In the genomic region with DNA sequence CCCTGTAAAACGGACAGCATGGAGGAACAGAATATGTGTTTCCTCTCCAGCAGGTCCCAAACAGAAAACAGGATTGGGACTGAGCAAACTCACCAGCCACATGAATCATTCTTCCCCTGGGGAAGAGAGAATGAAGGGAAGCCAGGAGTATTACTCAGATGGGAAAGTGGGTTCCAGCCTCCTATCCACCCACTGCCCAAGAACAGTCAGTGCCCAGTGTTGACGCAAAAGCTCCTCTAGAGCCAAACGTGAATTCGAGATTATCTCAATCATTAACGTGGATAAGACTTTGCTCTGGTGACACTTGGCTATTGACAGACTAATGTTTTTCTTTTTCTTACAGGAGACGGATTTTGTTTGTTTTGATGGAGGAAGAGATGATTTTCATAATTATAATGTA, we compare ENCODE assay signal across 19 cellular contexts. TPM values are rescaled to one million over a fixed set of nuclear protein-coding genes. Genes with fewer than 3 reads are reported as not detected.
DNase-seq lines count a peak whose midpoint lies in the region; ATAC-seq, FAIRE-seq and TF ChIP-seq lines count a peak whose summit lies in the region.
"Had no signal": no experiment of that assay in that cellular context is flagged by ENCODE, and none has a peak within 500 bp of the region (broad histone marks: within the 10 kb centered on the region; RNA-seq: fewer than 3 reads in every experiment).

No MANE protein-coding gene starts in this region.

- 57 to 69% methylated on average over 6 of the region's 6 CpGs for WGBS in heart right ventricle, 2 donors

- H3K27me3 Mint-ChIP-seq in stimulated activated memory B cell treated with anti-CD40 and anti-IgM and Interleukin-4, amounts not matched to agents 10 μg/mL and 1 μg/mL and 100 μg/mL, for 72 hours, result no peaks in the 10 kb centered on the region
- H3K27me3 Mint-ChIP-seq: CD4-positive, alpha-beta memory T cell had no signal

- no peaks in the 10 kb centered on the region for H3K27me3 ChIP-seq in bronchial epithelial cell (ENCODE audit: control insufficient read depth, insufficient read depth, low read length)
- H3K27me3 ChIP-seq in heart right ventricle, result no peaks in the 10 kb centered on the region
- H3K27me3 ChIP-seq: colonic mucosa, esophagus muscularis mucosa, SJCRH30 had no signal

- H3K27ac ChIP-seq in heart right ventricle, result no peak overlapping the region
- H3K27ac ChIP-seq: colonic mucosa, esophagus muscularis mucosa, SJCRH30 had no signal

- H3K4me3 ChIP-seq in bronchial epithelial cell (ENCODE audit: low read depth, low read length), result no peak overlapping the region
- no peak overlapping the region for H3K4me3 ChIP-seq in heart right ventricle
- H3K4me3 ChIP-seq: colonic mucosa, esophagus muscularis mucosa, SJCRH30 had no signal

- no peak for TF ChIP-seq POLR2A in GM18505 (IDR thresholded peaks at IDR 0.05; ENCODE audit: borderline replicate concordance, extremely low read depth, insufficient read depth, insufficient read length)

- H3K9me3 ChIP-seq in heart right ventricle, result no peaks in the 10 kb centered on the region
- H3K9me3 ChIP-seq: colonic mucosa, esophagus muscularis mucosa, SJCRH30 had no signal

- no peak overlapping the region for H3K4me3 Mint-ChIP-seq in stimulated activated memory B cell treated with anti-CD40 and anti-IgM and Interleukin-4, amounts not matched to agents 10 μg/mL and 1 μg/mL and 100 μg/mL, for 72 hours
- H3K4me3 Mint-ChIP-seq: CD4-positive, alpha-beta memory T cell; T-helper 2 cell treated with Interferon-gamma antibody and Interleukin-4, amounts not matched to agents 5 μg/mL and 100 μg/mL, for 36 hours had no signal

- DNase-seq in HT1080 (ENCODE audit: low read depth) (peak; percentile 50), bronchial epithelial cell (ENCODE audit: low read depth) (peak; percentile 73), heart right ventricle (peak in 1 of 2 donors; percentile 7), cerebellar cortex (ENCODE audit: low spot score) (no peak)
- no peak for DNase-seq in activated naive CD4-positive, alpha-beta T cell (lab: John Stamatoyannopoulos, UW)
- DNase-seq: activated T-cell treated with anti-CD3 and anti-CD28 coated beads for 4 hours; CD4-positive, alpha-beta memory T cell; colonic mucosa; HCEC 1CT; KG1; NCI-H146; NCI-H226; SJCRH30 had no signal

- FAIRE-seq in bronchial epithelial cell (lab: Jason Lieb, UNC), result no peak
- FAIRE-seq: GM12891 had no signal

- intact Hi-C loops in heart right ventricle (cut with DNase I), result loop anchor here in 1 of 10 donors (5.0 kb wide), 1 partner anchor 160 kb away; no protein-coding TSS in a partner anchor

- no peaks in the 10 kb centered on the region for H3K4me1 Mint-ChIP-seq in stimulated activated memory B cell treated with anti-CD40 and anti-IgM and Interleukin-4, amounts not matched to agents 10 μg/mL and 1 μg/mL and 100 μg/mL, for 72 hours

- TF ChIP-seq CTCF in bronchial epithelial cell (IDR thresholded peaks at IDR 0.05; ENCODE audit: insufficient read depth, low read length, severe bottlenecking) (no peak), heart right ventricle (IDR thresholded peaks at IDR 0.05) (no peak)

- H3K27ac Mint-ChIP-seq in stimulated activated memory B cell treated with anti-CD40 and anti-IgM and Interleukin-4, amounts not matched to agents 10 μg/mL and 1 μg/mL and 100 μg/mL, for 72 hours, result peak overlapping the region; percentile 43
- H3K27ac Mint-ChIP-seq: activated naive CD4-positive, alpha-beta T cell treated with anti-CD3 and anti-CD28 coated beads, Interleukin-2, amount 50 U/mL, for 72 hours; T-helper 2 cell treated with Interferon-gamma antibody and Interleukin-4, amounts not matched to agents 5 μg/mL and 100 μg/mL, for 36 hours had no signal

- peaks cover 67% of the 10 kb centered on the region for H3K36me3 Mint-ChIP-seq in stimulated activated memory B cell treated with anti-CD40 and anti-IgM and Interleukin-4, amounts not matched to agents 10 μg/mL and 1 μg/mL and 100 μg/mL, for 72 hours

- H3K4me1 ChIP-seq in heart right ventricle, result peaks cover 0 to 7% (median 0%) of the 10 kb centered on the region in 9 donors
- H3K4me1 ChIP-seq: colonic mucosa, esophagus muscularis mucosa, SJCRH30 had no signal

- H3K9me3 Mint-ChIP-seq in stimulated activated memory B cell treated with anti-CD40 and anti-IgM and Interleukin-4, amounts not matched to agents 10 μg/mL and 1 μg/mL and 100 μg/mL, for 72 hours, result no peaks in the 10 kb centered on the region
- H3K9me3 Mint-ChIP-seq: activated naive CD4-positive, alpha-beta T cell treated with anti-CD3 and anti-CD28 coated beads, Interleukin-2, amount 50 U/mL, for 72 hours; CD4-positive, alpha-beta memory T cell; T-helper 2 cell treated with Interferon-gamma antibody and Interleukin-4, amounts not matched to agents 5 μg/mL and 100 μg/mL, for 36 hours had no signal

- ATAC-seq in heart right ventricle, result peak in 5 of 8 donors; percentile 35 to 92 (median 47)
- no peak for ATAC-seq in stimulated activated memory B cell treated with anti-CD40 and anti-IgM and Interleukin-4, amounts not matched to agents 10 μg/mL and 1 μg/mL and 100 μg/mL, for 72 hours
- no peak for ATAC-seq in GM18505 (IDR thresholded peaks at IDR 0.05; ENCODE audit: unreplicated experiment)
- ATAC-seq: activated naive CD4-positive, alpha-beta T cell treated with anti-CD3 and anti-CD28 coated beads, Interleukin-2, amount 50 U/mL, for 72 hours had no signal

- H3K36me3 ChIP-seq in bronchial epithelial cell (ENCODE audit: control insufficient read depth, insufficient read depth, low read length) (peaks cover 2% of the 10 kb centered on the region), heart right ventricle (peaks cover 0 to 100% (median 40%) of the 10 kb centered on the region in 9 donors)
- H3K36me3 ChIP-seq: colonic mucosa had no signal

RNA-seq across cellular contexts. Expression of gene MIA3, which starts 9.3 kb away (rescaled TPM):
- total RNA-seq in HT1080 (2014; rRNA removed; shearing (Covaris generic)), result 22.8 and 30.5 TPM in 2 replicates
- polyA plus RNA-seq in HT1080 (2015; cell fraction: cytosol; rRNA removed), result 12.1 and 18.2 TPM in 2 replicates
- 111 and 156 TPM in 2 replicates for polyA plus RNA-seq in HT1080 (2015; cell fraction: nucleus; rRNA removed)
- total RNA-seq in bronchial epithelial cell, result 30.3 and 36.0 TPM in 2 replicates
- total RNA-seq in heart right ventricle, result 10 to 100 TPM; 44.0 to 72.5 (median 59.0) TPM
- 10 to 100 TPM; 22.8 to 33.8 TPM for polyA plus RNA-seq in heart right ventricle

RNA-seq across cellular contexts. Expression of gene TAF1A, which starts 37.5 kb away (rescaled TPM):
- total RNA-seq in HT1080 (2014; rRNA removed; shearing (Covaris generic)), result 14.5 and 15.4 TPM in 2 replicates
- 19.6 and 20.4 TPM in 2 replicates for polyA plus RNA-seq in HT1080 (2015; cell fraction: cytosol; rRNA removed)
- polyA plus RNA-seq in HT1080 (2015; cell fraction: nucleus; rRNA removed), result 37.5 and 38.5 TPM in 2 replicates
- total RNA-seq in bronchial epithelial cell (11.6 and 14.5 TPM in 2 replicates), heart right ventricle (1 to 10 TPM; 1.3 to 3.3 (median 1.8) TPM)
- 1 to 10 TPM; 1.1 to 1.2 TPM for polyA plus RNA-seq in heart right ventricle

Comparison
In these comparisons a context has a peak if more than half of its experiments do, and no peak if none do; other contexts are left out.
1. DNase-seq: peak in HT1080 (single experiment) and bronchial epithelial cell (single experiment); none in activated naive CD4-positive, alpha-beta T cell (0 of 4) and cerebellar cortex (single experiment).
2. ATAC-seq: peak in heart right ventricle (5 of 8); none in stimulated activated memory B cell treated with anti-CD40 and anti-IgM and Interleukin-4, amounts not matched to agents 10 μg/mL and 1 μg/mL and 100 μg/mL, for 72 hours (single experiment) and GM18505 (single experiment).